22 cellular contexts compared by ENCODE assay signal in the genomic region with DNA sequence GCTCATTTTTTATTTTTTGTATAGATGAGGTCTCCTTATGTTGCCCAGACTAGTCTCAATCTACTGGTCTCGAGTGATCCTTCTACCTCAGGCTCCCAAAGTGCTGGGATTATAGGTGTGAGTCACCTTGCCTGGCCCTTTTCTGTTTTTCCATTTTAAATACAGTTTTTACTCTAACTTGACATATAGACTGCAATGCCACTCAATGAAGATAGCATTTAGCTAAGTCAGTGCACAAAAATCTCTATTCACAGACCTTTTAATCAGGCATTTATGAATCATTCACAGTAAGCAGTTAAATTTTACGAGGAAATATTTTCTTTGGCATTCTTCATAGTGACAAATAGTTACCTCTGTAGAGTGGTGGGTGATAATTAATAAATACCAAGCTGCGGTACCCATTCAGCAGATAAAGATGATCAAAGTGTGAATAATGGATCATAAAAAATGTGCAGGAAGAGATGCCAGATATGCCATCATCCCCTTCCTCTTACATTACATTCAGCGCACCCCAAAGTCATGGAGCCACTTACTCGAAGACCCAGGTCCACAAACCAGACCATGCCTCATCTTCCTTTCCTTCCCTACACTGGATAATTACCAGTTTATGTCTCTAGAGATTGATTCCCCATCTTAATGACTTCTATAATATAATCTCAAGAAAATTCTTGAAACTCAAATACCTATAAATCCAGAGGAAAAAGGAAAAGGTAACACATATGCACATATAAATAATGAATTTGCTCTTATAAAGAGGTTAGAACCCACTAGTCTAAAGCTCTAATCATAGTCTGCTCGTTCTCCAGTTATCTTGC. TPM values are rescaled to one million over a fixed set of nuclear protein-coding genes. Genes with fewer than 3 reads are reported as not detected.
DNase-seq lines count a peak whose midpoint lies in the region; ATAC-seq, FAIRE-seq and TF ChIP-seq lines count a peak whose summit lies in the region.
"Had no signal": no experiment of that assay in that cellular context is flagged by ENCODE, and none has a peak within 500 bp of the region (broad histone marks: within the 10 kb centered on the region; RNA-seq: fewer than 3 reads in every experiment).

No MANE protein-coding gene starts in this region.

- H2BK120ac ChIP-seq in H9 (ENCODE audit: low read depth, low read length, poor library complexity, severe bottlenecking): no peak overlapping the region
- H2BK120ac ChIP-seq in trophoblast cell (ENCODE audit: insufficient read depth, low read length, poor library complexity): no peak overlapping the region

- no peak overlapping the region for H2BK15ac ChIP-seq in H9 (ENCODE audit: low read depth, low read length)

- H3K27ac Mint-ChIP-seq in H9: peak overlapping the region in 2 of 3 experiments; percentile 64 to 76; a peak in 3 of 7 replicates
- H3K27ac Mint-ChIP-seq: activated T-helper 17 cell treated with anti-CD3 and anti-CD28 coated beads, Interleukin-2, amount 50 U/mL, for 72 hours; CD4-positive, alpha-beta memory T cell; memory B cell; T-cell had no signal

- H4K8ac ChIP-seq in H9 (replicated peaks; ENCODE audit: insufficient read length, low read depth, low read length): no peak overlapping the region
- H4K8ac ChIP-seq in trophoblast cell (ENCODE audit: low read depth, low read length): no peak overlapping the region

- peaks cover 2 to 5% of the 10 kb centered on the region in 2 experiments; a peak in 2 of 4 replicates for H3K4me1 Mint-ChIP-seq in H9

- H3K27me3 ChIP-seq in H9 (ENCODE audit: insufficient read depth, low read length) (no peaks in the 10 kb centered on the region), Peyer's patch (no peaks in the 10 kb centered on the region), trophoblast cell (ENCODE audit: insufficient read depth, low read length) (no peaks in the 10 kb centered on the region), spleen (replicated peaks in 1 of 7) (no peaks in the 10 kb centered on the region)
- H3K27me3 ChIP-seq: stomach, uterus had no signal

- H2BK5ac ChIP-seq in H9 (ENCODE audit: insufficient read length, low read length) (no peak overlapping the region), trophoblast cell (ENCODE audit: low read depth, low read length, poor library complexity) (no peak overlapping the region)

- no peak overlapping the region for H2BK20ac ChIP-seq in H9 (ENCODE audit: low read depth, low read length, poor library complexity, severe bottlenecking)

- H3K9ac ChIP-seq in H9 (ENCODE audit: extremely low read depth, insufficient read length, low read length) (no peak overlapping the region), trophoblast cell (ENCODE audit: low read length) (no peak overlapping the region)

- H2BK12ac ChIP-seq in H9 (ENCODE audit: insufficient read length, low read depth, low read length): no peak overlapping the region
- no peak overlapping the region for H2BK12ac ChIP-seq in trophoblast cell (ENCODE audit: low read length)

- DNase-seq in H9 (no peak), RCC 7860 (ENCODE audit: low spot score) (peak; percentile 76), glomerular visceral epithelial cell (ENCODE audit: extremely low spot score) (peak; percentile 67), Peyer's patch (no peak), trophoblast cell (no peak), spleen (no peak)
- DNase-seq: activated CD8-positive, alpha-beta memory T cell treated with anti-CD3 and anti-CD28 coated beads for 24 hours; amygdala; CD4-positive, alpha-beta memory T cell; NCI-H2081 treated with DMSO at 0.1 percent for 48 hours; NCI-H526 treated with DMSO at 0.1 percent for 48 hours; RPMI8226; stomach; T-cell; uterus had no signal

- H3K79me1 ChIP-seq in H9 (ENCODE audit: insufficient read depth, low read depth, low read length, poor library complexity, severe bottlenecking): peaks cover 9% of the 10 kb centered on the region
- no peaks in the 10 kb centered on the region for H3K79me1 ChIP-seq in trophoblast cell (ENCODE audit: low read length)

- no peaks in the 10 kb centered on the region for H3K23me2 ChIP-seq in H9 (ENCODE audit: insufficient read length, low read depth, low read length, poor library complexity, severe bottlenecking)

- intact Hi-C loops in spleen (cut with DNase I; ENCODE audit: low total_unique reads): no loop called here

- H3K23ac ChIP-seq in H9 (ENCODE audit: insufficient read length, low read depth, low read length) (no peak overlapping the region), trophoblast cell (ENCODE audit: low read length) (no peak overlapping the region)

- no peak overlapping the region for H4K5ac ChIP-seq in H9 (ENCODE audit: insufficient read length, low read depth, low read length)

- H3K4me3 ChIP-seq in Peyer's patch (no peak overlapping the region), trophoblast cell (ENCODE audit: low read depth, low read length) (no peak overlapping the region), spleen (no peak overlapping the region)
- H3K4me3 ChIP-seq: stomach, uterus had no signal

- no peak for ATAC-seq in GM18511 (IDR thresholded peaks at IDR 0.05; ENCODE audit: unreplicated experiment)
- ATAC-seq: activated T-helper 17 cell treated with anti-CD3 and anti-CD28 coated beads, Interleukin-2, amount 50 U/mL, for 72 hours; T-cell; WTC11 had no signal

- H2AFZ ChIP-seq in H9 (ENCODE audit: low read length) (no peak overlapping the region), trophoblast cell (ENCODE audit: insufficient read depth, low read length, poor library complexity) (no peak overlapping the region)

- H3K36me3 ChIP-seq in Peyer's patch (peaks cover 0 to 17% (median 0%) of the 10 kb centered on the region in 3 donors), trophoblast cell (ENCODE audit: control insufficient read depth in 1 of 2, insufficient read depth in 2 of 2, low read length in 2 of 2) (peaks cover 4 to 9% of the 10 kb centered on the region in 2 experiments), spleen (peaks cover 0 to 49% (median 1%) of the 10 kb centered on the region in 6 donors)
- H3K36me3 ChIP-seq: uterus had no signal

- peaks cover 7 to 23% (median 17%) of the 10 kb centered on the region in 3 experiments; a peak in 6 of 7 replicates for H3K36me3 Mint-ChIP-seq in H9 (ENCODE audit: insufficient read depth in 1 of 3, low read depth in 3 of 3)

- no peak overlapping the region for H4K12ac ChIP-seq in trophoblast cell (ENCODE audit: low read depth, low read length)

- H3K9me3 Mint-ChIP-seq in H9: no peaks in the 10 kb centered on the region
- H3K9me3 Mint-ChIP-seq: activated T-helper 17 cell treated with anti-CD3 and anti-CD28 coated beads, Interleukin-2, amount 50 U/mL, for 72 hours; CD4-positive, alpha-beta memory T cell; memory B cell; T-cell; WTC11 had no signal

- H2AK5ac ChIP-seq in H9 (ENCODE audit: insufficient read length, low read length) (no peak overlapping the region), trophoblast cell (ENCODE audit: low read length) (no peak overlapping the region)

- H3K27ac ChIP-seq in 22Rv1 (peak overlapping the region; percentile 84), H9 (ENCODE audit: insufficient read length, low read depth, low read length) (no peak overlapping the region), Peyer's patch (no peak overlapping the region), trophoblast cell (ENCODE audit: low read depth, low read length) (no peak overlapping the region), spleen (no peak overlapping the region)
- H3K27ac ChIP-seq: stomach, uterus had no signal

- H3K79me2 ChIP-seq in H9 (ENCODE audit: insufficient read depth, low read length) (no peaks in the 10 kb centered on the region), trophoblast cell (ENCODE audit: control insufficient read depth, insufficient read depth, low read length, poor library complexity) (no peaks in the 10 kb centered on the region)

- H3K4ac ChIP-seq in H9 (ENCODE audit: low read depth, low read length) (no peak overlapping the region), trophoblast cell (ENCODE audit: low read depth, low read length) (no peak overlapping the region)

- H3K56ac ChIP-seq in H9 (ENCODE audit: insufficient read length, low read depth, low read length): no peak overlapping the region

- H3K9me3 ChIP-seq in H9 (ENCODE audit: control insufficient read depth, low read depth, low read length) (no peaks in the 10 kb centered on the region), Peyer's patch (no peaks in the 10 kb centered on the region), trophoblast cell (ENCODE audit: insufficient read depth, low read depth, low read length) (no peaks in the 10 kb centered on the region), spleen (no peaks in the 10 kb centered on the region)
- H3K9me3 ChIP-seq: stomach, uterus had no signal

- no peak for TF ChIP-seq CTCF in 22Rv1 (IDR thresholded peaks at IDR 0.05)
- no peak for TF ChIP-seq CTCF in H9 (conservative IDR thresholded peaks at IDR 0.05)
- no peak for TF ChIP-seq CTCF in Peyer's patch (IDR thresholded peaks at IDR 0.05)
- no peak for TF ChIP-seq CTCF in spleen (IDR thresholded peaks at IDR 0.05 in 8 of 11, conservative IDR thresholded peaks at IDR 0.05 in 3 of 11)

- no peaks in the 10 kb centered on the region for H3K27me3 Mint-ChIP-seq in H9 (ENCODE audit: low read depth)
- H3K27me3 Mint-ChIP-seq: activated T-helper 17 cell treated with anti-CD3 and anti-CD28 coated beads, Interleukin-2, amount 50 U/mL, for 72 hours; CD4-positive, alpha-beta memory T cell; memory B cell; T-cell had no signal

- no peak overlapping the region for H3T11ph ChIP-seq in H9 (ENCODE audit: low read length)

- FAIRE-seq in RCC 7860 (lab: Jason Lieb, UNC): peak; percentile 91
- FAIRE-seq: endometrium, GM12891 had no signal

- no peak overlapping the region for H3K4me2 ChIP-seq in H9 (ENCODE audit: insufficient read depth, insufficient read length, low read length)
- H3K4me2 ChIP-seq in trophoblast cell (ENCODE audit: low read length): no peak overlapping the region

- H4K20me1 ChIP-seq in H9 (ENCODE audit: control insufficient read depth, insufficient read depth, insufficient read length): no peaks in the 10 kb centered on the region

- H3K18ac ChIP-seq in H9 (ENCODE audit: insufficient read length, low read depth, low read length): no peak overlapping the region
- H3K18ac ChIP-seq in trophoblast cell (ENCODE audit: low read length): no peak overlapping the region

- H3K4me1 ChIP-seq in H9 (ENCODE audit: insufficient read depth, low read length): no peaks in the 10 kb centered on the region
- H3K4me1 ChIP-seq in Peyer's patch: no peaks in the 10 kb centered on the region
- no peaks in the 10 kb centered on the region for H3K4me1 ChIP-seq in trophoblast cell (ENCODE audit: control insufficient read depth in 1 of 2, insufficient read depth in 2 of 2, low read length in 2 of 2)
- peaks cover 0 to 76% (median 9%) of the 10 kb centered on the region in 6 donors for H3K4me1 ChIP-seq in spleen

- no peak overlapping the region for H4K91ac ChIP-seq in H9 (ENCODE audit: insufficient read length, low read depth, low read length)
- no peak overlapping the region for H4K91ac ChIP-seq in trophoblast cell (ENCODE audit: low read depth, low read length)

- WGBS in H9 (ENCODE audit: extremely low coverage, insufficient read length, low lambda C conversion rate): no CpG with 5 or more reads among the region's 6 CpGs
- no CpG with 5 or more reads among the region's 6 CpGs for WGBS in trophoblast cell (ENCODE audit: extremely low coverage, insufficient coverage, insufficient read length)
- WGBS in spleen, 5 donors: 90 to 94% (median 94%) methylated on average over 6 of the region's 6 CpGs

- no peak overlapping the region for H3K4me3 Mint-ChIP-seq in H9
- H3K4me3 Mint-ChIP-seq: activated T-helper 17 cell treated with anti-CD3 and anti-CD28 coated beads, Interleukin-2, amount 50 U/mL, for 72 hours; memory B cell; T-cell; WTC11 had no signal

- H3K14ac ChIP-seq in H9 (ENCODE audit: insufficient read depth, low read length) (no peak overlapping the region), trophoblast cell (ENCODE audit: low read length) (no peak overlapping the region)

- TF ChIP-seq POLR2A in Peyer's patch (IDR thresholded peaks at IDR 0.05): no peak
- TF ChIP-seq POLR2A in spleen (IDR thresholded peaks at IDR 0.05): no peak

RNA-seq across cellular contexts. Expression of a gene that starts 56.0 kb away (rescaled TPM):
- total RNA-seq in H9 (2021) (67.5 and 75.1 TPM in 2 replicates), Peyer's patch (10 to 100 TPM; 33.5 to 59.4 (median 51.4) TPM), spleen (10 to 100 TPM; 63.5 to 98.0 (median 71.5) TPM)
- 125 and 132 TPM in 2 replicates for polyA plus RNA-seq in trophoblast cell (2013)
- polyA plus RNA-seq in spleen: 10 to 100 TPM; 13.5 to 22.2 (median 15.2) TPM

Comparison
In these comparisons a context has a peak if more than half of its experiments do, and no peak if none do; other contexts are left out.
1. DNase-seq: peak in RCC 7860 (single experiment) and glomerular visceral epithelial cell (single experiment); none in H9 (single experiment), Peyer's patch (0 of 3), trophoblast cell (0 of 2) and spleen (single experiment).